ENCODE assay signal across 1 cellular context in the genomic region with DNA sequence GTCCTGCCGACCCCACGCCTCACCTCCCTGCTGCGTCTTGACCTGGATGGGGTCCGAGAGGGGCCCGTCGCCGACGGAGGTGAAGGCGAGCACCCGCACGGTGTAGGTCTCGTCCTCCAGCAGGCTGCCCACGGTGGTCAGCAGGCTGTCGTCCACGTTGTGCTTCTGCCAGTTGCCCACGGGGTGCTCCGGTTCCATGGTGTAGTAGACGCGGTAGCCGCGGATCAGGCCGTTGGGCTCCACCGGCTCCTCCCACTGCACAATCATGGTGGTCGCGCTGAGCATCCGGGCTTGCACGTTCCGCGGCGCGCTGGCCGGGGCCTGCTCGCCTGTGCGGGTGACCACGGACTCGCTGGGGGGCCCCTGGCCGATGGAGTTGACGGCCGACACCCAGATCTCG.
TF ChIP-seq lines count a peak whose summit lies in the region.

No MANE protein-coding gene starts in this region.

TF ChIP-seq in IMR-90, 13 proteins besides CTCF, POLR2A, EP300 and RAD21 (continued from another document):
- TF ChIP-seq, protein P1, sequence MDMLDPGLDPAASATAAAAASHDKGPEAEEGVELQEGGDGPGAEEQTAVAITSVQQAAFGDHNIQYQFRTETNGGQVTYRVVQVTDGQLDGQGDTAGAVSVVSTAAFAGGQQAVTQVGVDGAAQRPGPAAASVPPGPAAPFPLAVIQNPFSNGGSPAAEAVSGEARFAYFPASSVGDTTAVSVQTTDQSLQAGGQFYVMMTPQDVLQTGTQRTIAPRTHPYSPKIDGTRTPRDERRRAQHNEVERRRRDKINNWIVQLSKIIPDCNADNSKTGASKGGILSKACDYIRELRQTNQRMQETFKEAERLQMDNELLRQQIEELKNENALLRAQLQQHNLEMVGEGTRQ (IDR thresholded peaks at IDR 0.05; ENCODE audit: low read depth, low read length): no peak
- no peak for TF ChIP-seq CEBPB (IDR thresholded peaks at IDR 0.05; ENCODE audit: low read depth, low read length)
- TF ChIP-seq CHD1 (IDR thresholded peaks at IDR 0.05; ENCODE audit: low read depth, low read length): no peak
- no peak for TF ChIP-seq FOS (IDR thresholded peaks at IDR 0.05; ENCODE audit: low read depth, low read length)
- TF ChIP-seq MAZ (IDR thresholded peaks at IDR 0.05; ENCODE audit: borderline replicate concordance, low read depth, low read length): no peak
